Comparison of ENCODE assay signal across 19 cellular contexts in genomic region chrX:82458207-82458754, GRCh38.
DNase-seq lines count a peak whose midpoint lies in the region; ATAC-seq, FAIRE-seq and TF ChIP-seq lines count a peak whose summit lies in the region.
"Had no signal": no experiment of that assay in that cellular context is flagged by ENCODE, and none has a peak within 500 bp of the region (broad histone marks: within the 10 kb centered on the region; RNA-seq: fewer than 3 reads in every experiment).

No MANE protein-coding gene starts in this region.

- no peak overlapping the region for H3K4me2 ChIP-seq in IMR-90 (ENCODE audit: low read depth, low read length)
- no peak overlapping the region for H3K4me2 ChIP-seq in H1 (ENCODE audit: insufficient read depth in 1 of 2, low read depth in 2 of 2, low read length in 2 of 2)
- H3K4me2 ChIP-seq: BLaER1 treated with 17β-estradiol and CSF1 and Interleukin-3, amounts not matched to agents 10 nM and 100 nM had no signal

- in situ Hi-C loops in IMR-90 (cut with MboI; ENCODE audit: low sequenced_read_pairs) = no loop called here

- H3K9ac ChIP-seq in IMR-90 (ENCODE audit: low read depth, low read length) (no peak overlapping the region), H1 (replicated peaks in 1 of 4; ENCODE audit: extremely low read depth in 1 of 4, low read depth in 3 of 4, low read length in 3 of 4) (no peak overlapping the region)
- H3K9ac ChIP-seq: BLaER1 treated with 17β-estradiol and CSF1 and Interleukin-3, amounts not matched to agents 10 nM and 100 nM had no signal

- no peaks in the 10 kb centered on the region for H3K4me1 ChIP-seq in IMR-90 (ENCODE audit: control insufficient read depth, insufficient read depth, low read length)
- no peaks in the 10 kb centered on the region for H3K4me1 ChIP-seq in H1 (replicated peaks in 1 of 4; ENCODE audit: control insufficient read depth in 3 of 4, insufficient read depth in 4 of 4, low read length in 3 of 4)
- H3K4me1 ChIP-seq: BLaER1 treated with 17β-estradiol and CSF1 and Interleukin-3, amounts not matched to agents 10 nM and 100 nM had no signal

- H3K9me3 ChIP-seq in IMR-90 (ENCODE audit: control insufficient read depth, insufficient read depth, low read length) (no peaks in the 10 kb centered on the region), H1 (ENCODE audit: insufficient read depth in 2 of 2, low read depth in 1 of 2, low read length in 1 of 2) (no peaks in the 10 kb centered on the region)
- H3K9me3 ChIP-seq: BLaER1 treated with 17β-estradiol and CSF1 and Interleukin-3, amounts not matched to agents 10 nM and 100 nM had no signal

- H3K79me1 ChIP-seq in IMR-90 (ENCODE audit: low read depth in 1 of 2, low read length in 2 of 2) (no peaks in the 10 kb centered on the region), H1 (ENCODE audit: low read depth, low read length) (no peaks in the 10 kb centered on the region)

- no peak overlapping the region for H2BK12ac ChIP-seq in H1 (ENCODE audit: low read depth, low read length)

- H3K56ac ChIP-seq in IMR-90 (ENCODE audit: extremely low read depth, insufficient read depth, low read length) (no peak overlapping the region), H1 (replicated peaks; ENCODE audit: insufficient read length, low read depth, low read length) (no peak overlapping the region)

- CTCF ChIA-PET in IMR-90 (lab: Yijun Ruan, JAX) (no interaction called here), H1 (lab: Charles Lee; ENCODE audit: partially characterized antibody) (interaction anchor here (0.7 kb wide), 1 partner anchor 239 kb away, joined by 3 read pairs; no protein-coding TSS in a partner anchor)

- dilution Hi-C loops in IMR-90 (cut with HindIII; ENCODE audit: low sequenced_read_pairs, unreplicated experiment) = no loop called here

- no peak overlapping the region for H3K14ac ChIP-seq in IMR-90 (replicated peaks; ENCODE audit: low read depth, low read length)
- no peak overlapping the region for H3K14ac ChIP-seq in H1 (ENCODE audit: insufficient read length)

- TF ChIP-seq RAD21 in IMR-90 (IDR thresholded peaks at IDR 0.05; ENCODE audit: low read length) (no peak), H1 (IDR thresholded peaks at IDR 0.05 in 1 of 2, conservative IDR thresholded peaks at IDR 0.05 in 1 of 2; ENCODE audit: low read depth in 2 of 2, low read length in 2 of 2) (no peak)

- DNase-seq in IMR-90 = no peak
- no peak for DNase-seq in H1 (ENCODE audit: low read depth in 1 of 2, low spot score in 2 of 2)
- DNase-seq in left lobe of liver (ENCODE audit: low spot score) = peak; percentile 46
- DNase-seq in mucosa of gallbladder (ENCODE audit: low spot score) = peak; percentile 61
- no peak for DNase-seq in posterior cingulate gyrus
- DNase-seq in lower leg skin (ENCODE audit: low spot score in 2 of 2) = no peak
- no peak for DNase-seq in activated T-helper 2 cell treated with anti-CD3 and anti-CD28 coated beads, Interferon-gamma antibody, Interleukin-2, Interleukin-4, amounts not matched to agents 10 μg/mL and 5 μg/mL and 100 μg/mL, durations not matched to agents 14 hours and 24 hours and 36 hours (ENCODE audit: low spot score)
- DNase-seq: 8988T; Calu3; CD8-positive, alpha-beta T cell; GOT3; H9 had no signal

- no peak overlapping the region for H2BK20ac ChIP-seq in IMR-90 (ENCODE audit: low read depth, low read length)
- no peak overlapping the region for H2BK20ac ChIP-seq in H1 (ENCODE audit: low read length)

- H2BK15ac ChIP-seq in IMR-90 (ENCODE audit: low read depth, low read length) (no peak overlapping the region), H1 (ENCODE audit: low read length) (no peak overlapping the region)

- H3K18ac ChIP-seq in IMR-90 (ENCODE audit: low read depth, low read length) (no peak overlapping the region), H1 (ENCODE audit: extremely low read depth, low read length) (no peak overlapping the region)

- H4K8ac ChIP-seq in IMR-90 (ENCODE audit: low read depth in 2 of 2, low read length in 2 of 2) (no peak overlapping the region), H1 (ENCODE audit: extremely low read depth, insufficient read depth, low read length) (no peak overlapping the region)

- H2AFZ ChIP-seq in IMR-90 (replicated peaks; ENCODE audit: low read length, poor library complexity) (no peak overlapping the region), H1 (ENCODE audit: low read length) (no peak overlapping the region)

- no peaks in the 10 kb centered on the region for H3K36me3 Mint-ChIP-seq in activated T-helper 2 cell treated with anti-CD3 and anti-CD28 coated beads, Interferon-gamma antibody, Interleukin-2, Interleukin-4, amounts not matched to agents 10 μg/mL and 5 μg/mL and 100 μg/mL, durations not matched to agents 14 hours and 24 hours and 36 hours (ENCODE audit: low read depth)
- H3K36me3 Mint-ChIP-seq: CD8-positive, alpha-beta T cell had no signal

- H4K20me1 ChIP-seq in IMR-90 (ENCODE audit: insufficient read depth, low read length) = no peaks in the 10 kb centered on the region
- H4K20me1 ChIP-seq in H1 (replicated peaks in 1 of 2; ENCODE audit: control insufficient read depth in 1 of 2, insufficient read depth in 2 of 2, low read length in 2 of 2) = no peaks in the 10 kb centered on the region
- H4K20me1 ChIP-seq: BLaER1 treated with 17β-estradiol and CSF1 and Interleukin-3, amounts not matched to agents 10 nM and 100 nM had no signal

- TF ChIP-seq POLR2A in IMR-90 (IDR thresholded peaks at IDR 0.05; ENCODE audit: low read depth, low read length) = no peak
- no peak for TF ChIP-seq POLR2A in H1 (IDR thresholded peaks at IDR 0.05; ENCODE audit: control extremely low read depth in 1 of 2, low read depth in 2 of 2, low read length in 2 of 2)
- no peak for TF ChIP-seq POLR2A in lower leg skin (IDR thresholded peaks at IDR 0.05)

- H4K5ac ChIP-seq in IMR-90 (ENCODE audit: low read depth, low read length) (no peak overlapping the region), H1 (ENCODE audit: insufficient read length, low read depth, low read length) (no peak overlapping the region)

- no peak overlapping the region for H2BK5ac ChIP-seq in IMR-90 (ENCODE audit: low read depth, low read length, poor library complexity, severe bottlenecking)
- H2BK5ac ChIP-seq in H1 (ENCODE audit: low read depth, low read length) = no peak overlapping the region

- TF ChIP-seq CTCF in IMR-90 (conservative IDR thresholded peaks at IDR 0.05; ENCODE audit: low read depth, low read length) (no peak), H1 (IDR thresholded peaks at IDR 0.05; ENCODE audit: control extremely low read depth in 1 of 3, insufficient read depth in 1 of 3, low read depth in 1 of 3, low read length in 3 of 3) (no peak), lower leg skin (IDR thresholded peaks at IDR 0.05) (no peak)

- intact Hi-C loops in IMR-90 (cut with micrococcal nuclease) (no loop called here), posterior cingulate gyrus (cut with DNase I) (no loop called here), lower leg skin (cut with DNase I; ENCODE audit: low total_unique reads) (no loop called here)
- intact Hi-C loops in activated T-helper 2 cell treated with anti-CD3 and anti-CD28 coated beads, Interferon-gamma antibody, Interleukin-2, Interleukin-4, amounts not matched to agents 10 μg/mL and 5 μg/mL and 100 μg/mL, durations not matched to agents 14 hours and 24 hours and 36 hours (cut with micrococcal nuclease) = no loop called here

- H4K91ac ChIP-seq in IMR-90 (ENCODE audit: insufficient read depth, low read depth, low read length) (no peak overlapping the region), H1 (replicated peaks; ENCODE audit: insufficient read length, low read length) (no peak overlapping the region)

- no peaks in the 10 kb centered on the region for H3K27me3 ChIP-seq in IMR-90 (ENCODE audit: control insufficient read depth, insufficient read depth, low read length)
- H3K27me3 ChIP-seq in H1 (replicated peaks in 1 of 4; ENCODE audit: control insufficient read depth in 3 of 4, extremely low read depth in 1 of 4, insufficient read depth in 3 of 4, low read length in 3 of 4) = no peaks in the 10 kb centered on the region

- H3K4me3 Mint-ChIP-seq in activated T-helper 2 cell treated with anti-CD3 and anti-CD28 coated beads, Interferon-gamma antibody, Interleukin-2, Interleukin-4, amounts not matched to agents 10 μg/mL and 5 μg/mL and 100 μg/mL, durations not matched to agents 14 hours and 24 hours and 36 hours (ENCODE audit: low read depth) = no peak overlapping the region
- H3K4me3 Mint-ChIP-seq: B cell; CD8-positive, alpha-beta T cell; H9 had no signal

- H2BK120ac ChIP-seq in IMR-90 (ENCODE audit: low read depth, low read length) = no peak overlapping the region
- H2BK120ac ChIP-seq in H1 (replicated peaks; ENCODE audit: low read depth, low read length) = no peak overlapping the region

- no peak overlapping the region for H2AK9ac ChIP-seq in IMR-90 (replicated peaks; ENCODE audit: low read depth, low read length, poor library complexity)

- no peaks in the 10 kb centered on the region for H3K79me2 ChIP-seq in H1 (ENCODE audit: control insufficient read depth in 1 of 2, insufficient read depth in 2 of 2, low read length in 2 of 2)

- H2AK5ac ChIP-seq in IMR-90 (ENCODE audit: low read depth, low read length) = no peak overlapping the region
- H2AK5ac ChIP-seq in H1 (ENCODE audit: low read depth, low read length) = no peak overlapping the region

- H3K4me3 ChIP-seq in IMR-90 (ENCODE audit: insufficient read depth, low read depth, low read length) (no peak overlapping the region), H1 (ENCODE audit: extremely low read depth in 1 of 4, insufficient read depth in 2 of 4, low read depth in 3 of 4, low read length in 4 of 4) (no peak overlapping the region), lower leg skin (ENCODE audit: low read depth, poor library complexity, severe bottlenecking) (no peak overlapping the region)
- H3K4me3 ChIP-seq: BLaER1 treated with 17β-estradiol and CSF1 and Interleukin-3, amounts not matched to agents 10 nM and 100 nM had no signal

- no peaks in the 10 kb centered on the region for H3K27me3 Mint-ChIP-seq in activated T-helper 2 cell treated with anti-CD3 and anti-CD28 coated beads, Interferon-gamma antibody, Interleukin-2, Interleukin-4, amounts not matched to agents 10 μg/mL and 5 μg/mL and 100 μg/mL, durations not matched to agents 14 hours and 24 hours and 36 hours (ENCODE audit: low read depth)
- H3K27me3 Mint-ChIP-seq: B cell had no signal

- H3K9me3 Mint-ChIP-seq in activated T-helper 2 cell treated with anti-CD3 and anti-CD28 coated beads, Interferon-gamma antibody, Interleukin-2, Interleukin-4, amounts not matched to agents 10 μg/mL and 5 μg/mL and 100 μg/mL, durations not matched to agents 14 hours and 24 hours and 36 hours = peaks cover 3% of the 10 kb centered on the region

- no peak for TF ChIP-seq EP300 in H1 (IDR thresholded peaks at IDR 0.05; ENCODE audit: borderline replicate concordance in 1 of 2, low read depth in 2 of 2, low read length in 2 of 2)

- no peak for ATAC-seq in IMR-90 (ENCODE audit: low read depth)
- ATAC-seq in left lobe of liver = peak; percentile 94
- ATAC-seq in GM18909 (IDR thresholded peaks at IDR 0.05; ENCODE audit: poor library complexity, unreplicated experiment) = no peak
- ATAC-seq: CD8-positive, alpha-beta T cell had no signal

- BruUV-seq in IMR-90 (replicated peaks; lab: Mats Ljungman, UMichigan) = no TSS peak

- no peaks in the 10 kb centered on the region for H3K23me2 ChIP-seq in H1 (ENCODE audit: low read depth, low read length)

- 17% methylated on average over 1 of the region's 4 CpGs; no CpG with 5 or more reads in 1 of the 2 experiments for WGBS in IMR-90 (ENCODE audit: extremely low coverage in 2 of 2, insufficient read length in 1 of 2), 2 experiments
- 83% methylated on average over 4 of the region's 4 CpGs; no CpG with 5 or more reads in 1 of the 2 experiments for whole genome bisulfite sequencing in H1 (ENCODE audit: extremely low coverage in 1 of 2, insufficient coverage in 1 of 2, insufficient read length in 1 of 2, insufficient replicate concordance in 2 of 2, low coverage in 1 of 2, low lambda C conversion rate in 2 of 2, missing lambda C conversion rate in 1 of 2), 2 experiments
- 63 to 76% methylated on average over 4 of the region's 4 CpGs for WGBS in lower leg skin, 2 donors

- no peak overlapping the region for H3K23ac ChIP-seq in IMR-90 (ENCODE audit: low read depth, low read length)
- no peak overlapping the region for H3K23ac ChIP-seq in H1 (ENCODE audit: insufficient read length)

- no peak overlapping the region for H3K27ac Mint-ChIP-seq in activated T-helper 2 cell treated with anti-CD3 and anti-CD28 coated beads, Interferon-gamma antibody, Interleukin-2, Interleukin-4, amounts not matched to agents 10 μg/mL and 5 μg/mL and 100 μg/mL, durations not matched to agents 14 hours and 24 hours and 36 hours
- H3K27ac Mint-ChIP-seq: B cell; CD8-positive, alpha-beta T cell had no signal

- POLR2A ChIA-PET in IMR-90 (lab: Charles Lee; ENCODE audit: unreplicated experiment) = no interaction called here
- POLR2A ChIA-PET in H1 (lab: Charles Lee; ENCODE audit: partially characterized antibody) = no interaction called here

- no peak overlapping the region for H3K4ac ChIP-seq in IMR-90 (ENCODE audit: low read depth, low read length)
- no peak overlapping the region for H3K4ac ChIP-seq in H1 (replicated peaks; ENCODE audit: insufficient read length, low read depth, low read length)

- H3K36me3 ChIP-seq in IMR-90 (ENCODE audit: control insufficient read depth, insufficient read depth, low read length) (no peaks in the 10 kb centered on the region), H1 (ENCODE audit: control insufficient read depth in 2 of 4, insufficient read depth in 4 of 4, low read length in 3 of 4) (no peaks in the 10 kb centered on the region)
- H3K36me3 ChIP-seq: BLaER1 treated with 17β-estradiol and CSF1 and Interleukin-3, amounts not matched to agents 10 nM and 100 nM had no signal

- H3K9me1 ChIP-seq in IMR-90 (ENCODE audit: insufficient read depth, low read length) = no peaks in the 10 kb centered on the region

- no peak for FAIRE-seq in H1 (lab: Jason Lieb, UNC)
- FAIRE-seq: G401.6, GM12892, GM18507, HTR-8/SVneo had no signal

- no peaks in the 10 kb centered on the region for H3K4me1 Mint-ChIP-seq in activated T-helper 2 cell treated with anti-CD3 and anti-CD28 coated beads, Interferon-gamma antibody, Interleukin-2, Interleukin-4, amounts not matched to agents 10 μg/mL and 5 μg/mL and 100 μg/mL, durations not matched to agents 14 hours and 24 hours and 36 hours (ENCODE audit: low read depth)
- H3K4me1 Mint-ChIP-seq: B cell, H9 had no signal

- H3K27ac ChIP-seq in IMR-90 (ENCODE audit: insufficient read depth, low read length) (no peak overlapping the region), H1 (ENCODE audit: low read depth, low read length) (no peak overlapping the region)
- H3K27ac ChIP-seq: BLaER1 treated with 17β-estradiol and CSF1 and Interleukin-3, amounts not matched to agents 10 nM and 100 nM had no signal

Comparison
In these comparisons a context has a peak if more than half of its experiments do, and no peak if none do; other contexts are left out.
1. DNase-seq: peak in left lobe of liver (single experiment) and mucosa of gallbladder (single experiment); none in IMR-90 (single experiment), H1 (0 of 2), posterior cingulate gyrus (0 of 10), lower leg skin (0 of 2) and activated T-helper 2 cell treated with anti-CD3 and anti-CD28 coated beads, Interferon-gamma antibody, Interleukin-2, Interleukin-4, amounts not matched to agents 10 μg/mL and 5 μg/mL and 100 μg/mL, durations not matched to agents 14 hours and 24 hours and 36 hours (single experiment).